In the genomic region with DNA sequence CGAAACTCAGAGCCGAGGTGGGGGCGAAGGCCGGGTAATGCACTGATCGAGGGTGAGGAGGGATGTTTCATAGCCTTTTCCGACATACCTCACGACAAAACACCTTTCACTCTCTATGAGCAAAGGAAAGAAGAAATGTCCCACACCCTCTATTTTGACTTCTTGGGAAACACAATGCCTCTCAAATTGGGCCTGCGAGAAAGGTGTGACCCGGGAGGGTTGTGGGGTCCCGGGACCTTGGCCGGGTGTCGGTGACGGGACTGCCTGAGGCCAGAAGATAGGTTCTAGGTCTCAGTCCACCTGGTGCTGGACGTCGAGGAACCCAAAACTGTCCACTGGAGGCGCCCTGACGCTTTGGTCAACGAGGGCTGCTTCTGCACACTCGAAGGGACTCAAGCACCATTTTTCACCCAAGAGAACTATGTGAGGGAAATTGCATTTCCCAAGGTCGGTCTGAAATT, we compare ENCODE assay signal across 9 cellular contexts. TPM values are rescaled to one million over a fixed set of nuclear protein-coding genes. Genes with fewer than 3 reads are reported as not detected.
DNase-seq lines count a peak whose midpoint lies in the region; ATAC-seq and TF ChIP-seq lines count a peak whose summit lies in the region.
"Had no signal": no experiment of that assay in that cellular context is flagged by ENCODE, and none has a peak within 500 bp of the region (broad histone marks: within the 10 kb centered on the region; RNA-seq: fewer than 3 reads in every experiment).

No MANE protein-coding gene starts in this region.

- POLR2A ChIA-PET in T-cell (lab: Charles Lee): no interaction called here

- peak; percentile 55 for TF ChIP-seq CTCF in HFF-Myc (IDR thresholded peaks at IDR 0.05; ENCODE audit: low read depth, low read length, missing control alignments)
- peak in 2 of 6 experiments; percentile 18 to 34 for TF ChIP-seq CTCF in esophagus squamous epithelium (IDR thresholded peaks at IDR 0.05)
- no peak for TF ChIP-seq CTCF in ovary (IDR thresholded peaks at IDR 0.05)

- H3K27ac ChIP-seq in esophagus squamous epithelium (no peak overlapping the region), ovary (no peak overlapping the region)

- no peaks in the 10 kb centered on the region for H3K9me3 Mint-ChIP-seq in T-cell

- H3K27me3 ChIP-seq in esophagus squamous epithelium: peaks cover 12 to 100% (median 19%) of the 10 kb centered on the region in 4 donors
- H3K27me3 ChIP-seq in ovary: no peaks in the 10 kb centered on the region

- ATAC-seq in T-cell (replicated peaks in 1 of 4): no peak

- DNase-seq in D341Med (ENCODE audit: low spot score): peak; percentile 42
- DNase-seq in HFF-Myc (ENCODE audit: extremely low read depth, low read depth): no peak
- DNase-seq in T-cell: no peak
- no peak for DNase-seq in esophagus squamous epithelium (lab: John Stamatoyannopoulos, UW)
- peak in 3 of 5 donors; percentile 31 to 54 (median 31) for DNase-seq in ovary
- no peak for DNase-seq in putamen (ENCODE audit: low spot score)
- no peak for DNase-seq in effector CD8-positive, alpha-beta T cell (lab: John Stamatoyannopoulos, UW)
- no peak for DNase-seq in stimulated activated CD4-positive, alpha-beta T cell treated with anti-CD3 and anti-CD28 coated beads, Interleukin-12 subunit alpha, Interleukin-12 subunit beta, amount 100 ng/mL, for 4 hours

- H3K36me3 ChIP-seq in esophagus squamous epithelium (no peaks in the 10 kb centered on the region), ovary (no peaks in the 10 kb centered on the region)

- no peak for TF ChIP-seq POLR2A in esophagus squamous epithelium (IDR thresholded peaks at IDR 0.05)
- no peak for TF ChIP-seq POLR2A in ovary (IDR thresholded peaks at IDR 0.05)

- 16 to 25% methylated on average over 13 to 15 of the region's 20 CpGs for WGBS in esophagus squamous epithelium, 2 donors
- 17 to 18% (median 17%) methylated on average over 20 of the region's 20 CpGs for WGBS in ovary, 3 donors

- H3K4me1 Mint-ChIP-seq in T-cell: peaks cover 52 to 54% (median 54%) of the 10 kb centered on the region in 3 donors

- CTCF ChIA-PET in T-cell (lab: Charles Lee): no interaction called here

- H3K36me3 Mint-ChIP-seq in T-cell: no peaks in the 10 kb centered on the region

- H3K4me3 Mint-ChIP-seq in T-cell: peak overlapping the region; percentile 47 to 88 (median 48)

- H3K27me3 Mint-ChIP-seq in T-cell: peaks cover 78 to 88% of the 10 kb centered on the region in 2 donors

- intact Hi-C loops in esophagus squamous epithelium (cut with DNase I) (no loop called here), ovary (cut with DNase I) (loop anchor here in 2 of 4 donors (5.0 to 10.0 kb wide), 3 partner anchors 149 to 412 kb away; a partner anchor contains a TSS)

- H3K4me3 ChIP-seq in HFF-Myc (replicated peaks; ENCODE audit: low read depth, low read length) (no peak overlapping the region), esophagus squamous epithelium (peak overlapping the region; percentile 15 to 61 (median 46)), ovary (no peak overlapping the region)

- H3K4me1 ChIP-seq in esophagus squamous epithelium: peaks cover 41 to 65% (median 45%) of the 10 kb centered on the region in 3 donors
- H3K4me1 ChIP-seq in ovary (ENCODE audit: insufficient read depth): peaks cover 18% of the 10 kb centered on the region

- TF ChIP-seq EP300 in ovary (IDR thresholded peaks at IDR 0.05): no peak

- H3K9me3 ChIP-seq in esophagus squamous epithelium (no peaks in the 10 kb centered on the region), ovary (no peaks in the 10 kb centered on the region)

- no peak overlapping the region for H3K27ac Mint-ChIP-seq in T-cell

RNA-seq across cellular contexts. Expression of a gene that starts 41.1 kb away (rescaled TPM):
- 10 to 100 TPM; 27.2 to 43.7 (median 39.7) TPM for total RNA-seq in T-cell
- 10 to 100 TPM; 12.6 to 27.1 (median 14.7) TPM for total RNA-seq in esophagus squamous epithelium
- 10 to 100 TPM; 17.1 to 55.5 (median 35.2) TPM for total RNA-seq in ovary
- 10 to 100 TPM; 10.9 to 26.1 TPM for polyA plus RNA-seq in ovary

RNA-seq across cellular contexts. Expression of a gene that starts 50.2 kb away (rescaled TPM):
- total RNA-seq in T-cell (not detected), esophagus squamous epithelium (not detected), ovary (not detected)
- polyA plus RNA-seq in ovary: under 1 TPM in 1 of 2 donors, not detected in 1; 0.02 TPM
- total RNA-seq: T-helper 2 cell treated with Interferon-gamma antibody and Interleukin-4, amounts not matched to agents 100 ng/mL and 5 ng/mL, for 36 hours had no signal

Comparison
In these comparisons a context has a peak if more than half of its experiments do, and no peak if none do; other contexts are left out.
1. DNase-seq: peak in D341Med (single experiment) and ovary (3 of 5); none in HFF-Myc (single experiment), T-cell (0 of 34), esophagus squamous epithelium (single experiment), putamen (single experiment), effector CD8-positive, alpha-beta T cell (single experiment) and stimulated activated CD4-positive, alpha-beta T cell treated with anti-CD3 and anti-CD28 coated beads, Interleukin-12 subunit alpha, Interleukin-12 subunit beta, amount 100 ng/mL, for 4 hours (single experiment).
2. H3K4me3 ChIP-seq: peak in esophagus squamous epithelium (4 of 4); none in HFF-Myc (single experiment) and ovary (single experiment).